25 cellular contexts compared by ENCODE assay signal in the genomic region with DNA sequence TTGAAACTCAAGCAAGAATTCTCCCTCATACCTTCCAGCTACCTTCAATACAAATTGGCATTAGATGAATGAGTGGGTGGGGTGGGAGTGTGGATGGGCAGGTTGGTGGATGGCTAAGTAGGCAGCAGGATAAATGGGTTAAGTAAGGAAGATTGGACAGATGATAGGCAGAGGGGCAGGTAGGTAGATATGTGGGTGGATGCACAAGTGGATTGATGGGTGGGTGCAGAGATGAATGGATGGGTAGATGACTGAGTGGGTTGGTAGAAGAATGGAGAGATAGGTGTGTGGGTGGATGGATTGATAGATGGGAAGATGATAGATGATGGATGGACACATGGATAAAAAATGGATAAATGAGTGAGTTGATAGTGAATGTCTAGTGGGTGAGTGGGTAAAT. TPM values are rescaled to one million over a fixed set of nuclear protein-coding genes. Genes with fewer than 3 reads are reported as not detected.
DNase-seq lines count a peak whose midpoint lies in the region; ATAC-seq and TF ChIP-seq lines count a peak whose summit lies in the region.
"Had no signal": no experiment of that assay in that cellular context is flagged by ENCODE, and none has a peak within 500 bp of the region (broad histone marks: within the 10 kb centered on the region; RNA-seq: fewer than 3 reads in every experiment).

No MANE protein-coding gene starts in this region.

- H3K27me3 ChIP-seq in BLaER1 (no peaks in the 10 kb centered on the region), Peyer's patch (no peaks in the 10 kb centered on the region)
- H3K27me3 ChIP-seq: colonic mucosa, MG63, pancreas, thyroid gland had no signal

- no peaks in the 10 kb centered on the region for H4K20me1 ChIP-seq in BLaER1

- no peak overlapping the region for H3K4me3 Mint-ChIP-seq in activated CD4-positive, alpha-beta T cell treated with anti-CD3 and anti-CD28 coated beads for 36 hours
- H3K4me3 Mint-ChIP-seq in T-cell: peak overlapping the region; percentile 10 to 58 (median 11)
- H3K4me3 Mint-ChIP-seq in effector memory CD8-positive, alpha-beta T cell: peak overlapping the region; percentile 1
- H3K4me3 Mint-ChIP-seq: H9; natural killer cell treated with Interleukin-12 subunit alpha and Interleukin-12 subunit beta and Interleukin-15 and Interleukin-18, amount 100 ng/mL, for 72 hours; stimulated activated naive CD8-positive, alpha-beta T cell treated with anti-CD3 and anti-CD28 coated beads, Interleukin-15, amount 100 ng/mL, for 72 hours had no signal

- no peaks in the 10 kb centered on the region for H3K36me3 ChIP-seq in BLaER1
- peaks cover 0 to 32% (median 0%) of the 10 kb centered on the region in 3 donors for H3K36me3 ChIP-seq in Peyer's patch
- H3K36me3 ChIP-seq: colonic mucosa, MG63, pancreas, thyroid gland had no signal

- peaks cover 83% of the 10 kb centered on the region for H3K4me1 Mint-ChIP-seq in activated CD4-positive, alpha-beta T cell treated with anti-CD3 and anti-CD28 coated beads for 36 hours
- H3K4me1 Mint-ChIP-seq in T-cell: peaks cover 91 to 95% (median 92%) of the 10 kb centered on the region in 3 donors
- peaks cover 27 to 54% of the 10 kb centered on the region in 2 donors for H3K4me1 Mint-ChIP-seq in effector memory CD8-positive, alpha-beta T cell (ENCODE audit: low read depth in 2 of 2)

- H3K4me2 ChIP-seq in BLaER1: peak overlapping the region; percentile 90

- DNase-seq in activated CD4-positive, alpha-beta T cell treated with anti-CD3 and anti-CD28 coated beads for 36 hours: no peak
- DNase-seq in activated CD4-positive, alpha-beta T cell treated with anti-CD3 and anti-CD28 coated beads for 48 hours: no peak
- DNase-seq in T-cell (no peak), Peyer's patch (no peak), SK-N-DZ (ENCODE audit: low spot score) (no peak)
- no peak for DNase-seq in effector memory CD8-positive, alpha-beta T cell
- DNase-seq: activated CD8-positive, alpha-beta memory T cell treated with anti-CD3 and anti-CD28 coated beads, Interleukin-2, amount 50 U/mL, for 4 hours; activated effector memory CD4-positive, alpha-beta T cell treated with anti-CD3 and anti-CD28 coated beads, Interleukin-2, amount 50 U/mL, for 16 hours; amygdala; Caco-2; colonic mucosa; H9; MG63; NCI-H2029; NCI-H69; pancreas; small intestine; stimulated activated CD8-positive, alpha-beta memory T cell treated with anti-CD3 and anti-CD28 coated beads, Interleukin-4, amount 100 ng/mL, for 48 hours; stimulated activated naive CD8-positive, alpha-beta T cell treated with anti-CD3 and anti-CD28 coated beads, Interleukin-15, amount 100 ng/mL, for 72 hours; thyroid gland had no signal

- peak overlapping the region; percentile 1 for H3K27ac Mint-ChIP-seq in activated CD4-positive, alpha-beta T cell treated with anti-CD3 and anti-CD28 coated beads for 36 hours
- peak overlapping the region; percentile 93 for H3K27ac Mint-ChIP-seq in T-cell
- H3K27ac Mint-ChIP-seq in effector memory CD8-positive, alpha-beta T cell: peak overlapping the region; percentile 15 to 65
- H3K27ac Mint-ChIP-seq: H9; natural killer cell treated with Interleukin-12 subunit alpha and Interleukin-12 subunit beta and Interleukin-15 and Interleukin-18, amount 100 ng/mL, for 72 hours; stimulated activated naive CD8-positive, alpha-beta T cell treated with anti-CD3 and anti-CD28 coated beads, Interleukin-15, amount 100 ng/mL, for 72 hours had no signal

- no peaks in the 10 kb centered on the region for H3K27me3 Mint-ChIP-seq in activated CD4-positive, alpha-beta T cell treated with anti-CD3 and anti-CD28 coated beads for 36 hours
- no peaks in the 10 kb centered on the region for H3K27me3 Mint-ChIP-seq in T-cell
- H3K27me3 Mint-ChIP-seq in effector memory CD8-positive, alpha-beta T cell: no peaks in the 10 kb centered on the region
- H3K27me3 Mint-ChIP-seq: natural killer cell treated with Interleukin-12 subunit alpha and Interleukin-12 subunit beta and Interleukin-15 and Interleukin-18, amount 100 ng/mL, for 72 hours; stimulated activated naive CD8-positive, alpha-beta T cell treated with anti-CD3 and anti-CD28 coated beads, Interleukin-15, amount 100 ng/mL, for 72 hours had no signal

- intact Hi-C loops in activated CD4-positive, alpha-beta T cell treated with anti-CD3 and anti-CD28 coated beads for 36 hours (cut with DNase I, micrococcal nuclease): no loop called here

- H3K36me3 Mint-ChIP-seq in activated CD4-positive, alpha-beta T cell treated with anti-CD3 and anti-CD28 coated beads for 36 hours (ENCODE audit: low read depth): peaks cover 4% of the 10 kb centered on the region
- H3K36me3 Mint-ChIP-seq in T-cell: peaks cover 28% of the 10 kb centered on the region
- peaks cover 4% of the 10 kb centered on the region for H3K36me3 Mint-ChIP-seq in effector memory CD8-positive, alpha-beta T cell (ENCODE audit: insufficient read depth)
- H3K36me3 Mint-ChIP-seq: natural killer cell treated with Interleukin-12 subunit alpha and Interleukin-12 subunit beta and Interleukin-15 and Interleukin-18, amount 100 ng/mL, for 72 hours had no signal

- H3K4me3 ChIP-seq in BLaER1 (no peak overlapping the region), Peyer's patch (no peak overlapping the region)
- H3K4me3 ChIP-seq: colonic mucosa, MG63, pancreas, thyroid gland had no signal

- CTCF ChIA-PET in activated CD4-positive, alpha-beta T cell treated with anti-CD3 and anti-CD28 coated beads for 36 hours (lab: Charles Lee): no interaction called here
- CTCF ChIA-PET in T-cell (lab: Charles Lee): no interaction called here

- no peak for TF ChIP-seq CTCF in Peyer's patch (IDR thresholded peaks at IDR 0.05)

- H3K9me3 Mint-ChIP-seq in activated CD4-positive, alpha-beta T cell treated with anti-CD3 and anti-CD28 coated beads for 36 hours (ENCODE audit: low read depth): no peaks in the 10 kb centered on the region
- no peaks in the 10 kb centered on the region for H3K9me3 Mint-ChIP-seq in T-cell
- H3K9me3 Mint-ChIP-seq in effector memory CD8-positive, alpha-beta T cell: peaks cover 0 to 4% of the 10 kb centered on the region in 2 donors
- H3K9me3 Mint-ChIP-seq: H9; natural killer cell treated with Interleukin-12 subunit alpha and Interleukin-12 subunit beta and Interleukin-15 and Interleukin-18, amount 100 ng/mL, for 72 hours; stimulated activated naive CD8-positive, alpha-beta T cell treated with anti-CD3 and anti-CD28 coated beads, Interleukin-15, amount 100 ng/mL, for 72 hours had no signal

- POLR2A ChIA-PET in activated CD4-positive, alpha-beta T cell treated with anti-CD3 and anti-CD28 coated beads for 36 hours (lab: Charles Lee): interaction anchor here (1.1 kb wide), 1 partner anchor 28 kb away, joined by 3 read pairs; a partner anchor contains a TSS
- POLR2A ChIA-PET in T-cell (lab: Charles Lee): no interaction called here

- H3K4me1 ChIP-seq in BLaER1: peaks cover 53% of the 10 kb centered on the region
- no peaks in the 10 kb centered on the region for H3K4me1 ChIP-seq in Peyer's patch
- H3K4me1 ChIP-seq: Caco-2, colonic mucosa, pancreas, thyroid gland had no signal

- ATAC-seq in activated CD4-positive, alpha-beta T cell treated with anti-CD3 and anti-CD28 coated beads for 36 hours: no peak
- ATAC-seq in T-cell (replicated peaks in 1 of 4) (no peak), HG03354 (IDR thresholded peaks at IDR 0.05; ENCODE audit: poor library complexity, severe bottlenecking, unreplicated experiment) (no peak)
- no peak for ATAC-seq in effector memory CD8-positive, alpha-beta T cell (replicated peaks)
- ATAC-seq: natural killer cell treated with Interleukin-12 subunit alpha and Interleukin-12 subunit beta and Interleukin-15 and Interleukin-18, amount 100 ng/mL, for 72 hours; stimulated activated naive CD8-positive, alpha-beta T cell treated with anti-CD3 and anti-CD28 coated beads, Interleukin-15, amount 100 ng/mL, for 72 hours had no signal

- H3K27ac ChIP-seq in BLaER1 (peak overlapping the region; percentile 68), Peyer's patch (no peak overlapping the region)
- H3K27ac ChIP-seq: colonic mucosa, pancreas, thyroid gland had no signal

- no peaks in the 10 kb centered on the region for H3K9me3 ChIP-seq in BLaER1
- no peaks in the 10 kb centered on the region for H3K9me3 ChIP-seq in Peyer's patch
- H3K9me3 ChIP-seq: Caco-2, colonic mucosa, MG63, pancreas, thyroid gland had no signal

- 0 out of 2 replicates have a peak overlapping the region, but pooled peaks have one; percentile 51 for H3K9ac ChIP-seq in BLaER1

- TF ChIP-seq POLR2A in Peyer's patch (IDR thresholded peaks at IDR 0.05): no peak

RNA-seq across cellular contexts. Expression of a gene that starts 27.6 kb away (rescaled TPM):
- 1 to 10 TPM; 6.6 to 6.7 TPM for total RNA-seq in activated CD4-positive, alpha-beta T cell treated with anti-CD3 and anti-CD28 coated beads for 36 hours
- total RNA-seq in T-cell (10 to 100 TPM; 68.0 to 92.4 (median 76.1) TPM), Peyer's patch (100 to 1,000 TPM in 3 of 4 donors, 10 to 100 TPM in 1; 52.8 to 320 (median 270) TPM)
- 0.15 TPM in 1 of 2 replicates, not detected in the other for polyA plus RNA-seq in SK-N-DZ (2014; cell fraction: cytosol; rRNA removed)
- polyA plus RNA-seq in SK-N-DZ (2014; cell fraction: nucleus; rRNA removed): 0.19 and 1.4 TPM in 2 replicates
- total RNA-seq: A172, fibroblast of villous mesenchyme had no signal

RNA-seq across cellular contexts. Expression of a gene that starts 51.7 kb away (rescaled TPM):
- total RNA-seq in activated CD4-positive, alpha-beta T cell treated with anti-CD3 and anti-CD28 coated beads for 36 hours: 10 to 100 TPM; 34.2 to 42.5 TPM
- total RNA-seq in T-cell (10 to 100 TPM; 50.1 to 71.2 (median 53.6) TPM), Peyer's patch (10 to 100 TPM; 30.5 to 56.4 (median 38.7) TPM)
- polyA plus RNA-seq in SK-N-DZ (2014; cell fraction: cytosol; rRNA removed): 41.0 and 48.4 TPM in 2 replicates
- polyA plus RNA-seq in SK-N-DZ (2014; cell fraction: nucleus; rRNA removed): 26.8 and 32.7 TPM in 2 replicates

Comparison
In these comparisons a context has a peak if more than half of its experiments do, and no peak if none do; other contexts are left out.
1. H3K27ac Mint-ChIP-seq: peak in every context shown above with its lines; median percentile 93 in T-cell; 40 in effector memory CD8-positive, alpha-beta T cell; 1 in activated CD4-positive, alpha-beta T cell treated with anti-CD3 and anti-CD28 coated beads for 36 hours.
2. RNA of a gene that starts 27.6 kb away (total RNA-seq): 52.8 to 320 TPM in Peyer's patch and 68.0 to 92.4 TPM in T-cell; 6.6 to 6.7 TPM in activated CD4-positive, alpha-beta T cell treated with anti-CD3 and anti-CD28 coated beads for 36 hours; every median in the first group is over 4 times any median in the second.